ENCODE assay signal across 8 cellular contexts in the genomic region with DNA sequence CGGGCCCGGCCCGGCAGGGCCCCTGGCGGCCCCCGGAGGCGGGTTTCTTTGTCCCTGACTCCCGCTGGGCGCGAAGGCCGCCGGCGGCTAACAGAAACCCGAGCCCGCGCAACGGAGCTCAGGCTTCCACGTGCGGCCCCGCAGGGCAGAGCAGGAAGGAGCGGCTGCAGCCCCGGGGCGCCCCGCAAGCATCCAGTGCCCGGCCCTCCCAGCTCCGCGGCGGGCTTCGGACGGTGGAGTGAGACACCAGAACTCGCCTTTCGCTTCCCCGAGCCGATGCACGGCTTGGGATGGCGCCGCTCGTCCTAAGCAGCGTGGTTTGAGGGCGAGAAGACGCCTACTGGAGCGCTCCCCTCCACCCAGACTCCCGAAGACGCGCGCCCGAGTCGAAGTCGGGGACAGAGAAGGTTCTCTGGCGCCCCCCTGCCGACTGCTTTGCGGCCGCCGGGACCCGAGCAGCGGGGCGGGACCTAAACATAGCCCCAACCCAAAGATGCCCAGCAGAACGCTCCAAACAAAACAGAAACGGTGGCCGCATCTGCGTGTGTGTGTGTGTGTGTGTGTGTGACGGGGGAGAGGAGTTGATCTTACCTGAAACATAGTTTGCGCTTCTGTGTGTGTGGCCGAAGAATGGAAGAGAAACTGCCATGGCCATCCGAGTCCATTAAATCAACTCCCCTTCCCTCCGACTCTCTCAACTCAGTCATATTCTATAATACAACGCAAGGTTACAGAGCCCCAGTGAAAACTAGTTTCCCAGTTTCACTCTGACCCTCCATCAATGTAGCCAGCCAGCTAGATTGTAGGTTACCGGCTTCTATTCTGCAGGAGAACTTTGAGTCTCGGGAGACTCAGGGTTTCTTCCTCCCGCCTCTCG. TPM values are rescaled to one million over a fixed set of nuclear protein-coding genes. Genes with fewer than 3 reads are reported as not detected.
DNase-seq lines count a peak whose midpoint lies in the region; ATAC-seq, FAIRE-seq and TF ChIP-seq lines count a peak whose summit lies in the region.

No MANE protein-coding gene starts in this region.

- H3K27me3 Mint-ChIP-seq in activated T-cell treated with anti-CD3 and anti-CD28 coated beads, Interleukin-2, amount 50 U/mL, for 4 hours (ENCODE audit: low read depth) = peaks cover 22% of the 10 kb centered on the region
- H3K27me3 Mint-ChIP-seq in natural killer cell (ENCODE audit: low read depth in 2 of 2) = peaks cover 12 to 29% of the 10 kb centered on the region in 2 donors

- TF ChIP-seq CTCF in natural killer cell (IDR thresholded peaks at IDR 0.05) (no peak), transverse colon (IDR thresholded peaks at IDR 0.05) (no peak)

- no peaks in the 10 kb centered on the region for H3K36me3 Mint-ChIP-seq in activated T-cell treated with anti-CD3 and anti-CD28 coated beads, Interleukin-2, amount 50 U/mL, for 4 hours (ENCODE audit: insufficient read depth)
- no peaks in the 10 kb centered on the region for H3K36me3 Mint-ChIP-seq in natural killer cell

- no peaks in the 10 kb centered on the region for H3K79me2 ChIP-seq in ACC112 (ENCODE audit: control insufficient read depth, insufficient read depth, low read length, unreplicated experiment)

- peak; percentile 31 for ATAC-seq in HG03045 (IDR thresholded peaks at IDR 0.05; ENCODE audit: unreplicated experiment)
- ATAC-seq in activated T-cell treated with anti-CD3 and anti-CD28 coated beads, Interleukin-2, amount 50 U/mL, for 4 hours = peak; percentile 36 to 46
- ATAC-seq in natural killer cell = peak; percentile 15 to 33 (median 31)

- in situ Hi-C loops in transverse colon (cut with MboI; ENCODE audit: low pct_ligation_motif_present in 1 of 4, low pct_unique_long_range_greater_than_20kb in 1 of 4, low sequenced_read_pairs in 3 of 4) = no loop called here

- H3K4me1 Mint-ChIP-seq in activated T-cell treated with anti-CD3 and anti-CD28 coated beads, Interleukin-2, amount 50 U/mL, for 4 hours (ENCODE audit: low read depth) = peaks cover 40% of the 10 kb centered on the region
- H3K4me1 Mint-ChIP-seq in natural killer cell = peaks cover 49 to 58% of the 10 kb centered on the region in 2 donors

- no peak for TF ChIP-seq EP300 in transverse colon (IDR thresholded peaks at IDR 0.05; ENCODE audit: low read depth)

- peak overlapping the region; percentile 86 for H3K4me3 Mint-ChIP-seq in activated T-cell treated with anti-CD3 and anti-CD28 coated beads, Interleukin-2, amount 50 U/mL, for 4 hours
- H3K4me3 Mint-ChIP-seq in natural killer cell = peak overlapping the region; percentile 98

- intact Hi-C loops in natural killer cell (cut with micrococcal nuclease) (no loop called here), transverse colon (cut with DNase I; ENCODE audit: low total_unique reads) (no loop called here)

- peak; percentile 52 for FAIRE-seq in GM18507 (lab: Jason Lieb, UNC)

- no peaks in the 10 kb centered on the region for H3K9me3 ChIP-seq in transverse colon

- DNase-seq in GM18507 (ENCODE audit: extremely low spot score, insufficient read length, low read depth) (no peak), NCI-H748 treated with DMSO at 0.1 percent for 48 hours (lab: John Stamatoyannopoulos, UW) (peak; percentile 89), fibroblast of gingiva (ENCODE audit: low read depth) (peak; percentile 40), natural killer cell (peak; percentile 48), transverse colon (peak; percentile 66)
- peak; percentile 67 for DNase-seq in activated T-cell treated with anti-CD3 and anti-CD28 coated beads, Interleukin-2, amount 50 U/mL, for 4 hours

- H3K27me3 ChIP-seq in ACC112 (ENCODE audit: insufficient read depth, low read length) (peaks cover 75% of the 10 kb centered on the region), transverse colon (peaks cover 62% of the 10 kb centered on the region)

- H3K4me1 ChIP-seq in ACC112 (ENCODE audit: control insufficient read depth, insufficient read depth, low read length, unreplicated experiment) (peaks cover 10% of the 10 kb centered on the region), transverse colon (peaks cover 0 to 58% (median 51%) of the 10 kb centered on the region in 4 donors)

- 1 to 2% methylated on average over 6 to 52 of the region's 70 CpGs for WGBS in transverse colon (ENCODE audit: low coverage in 1 of 2), 2 donors

- H3K27ac Mint-ChIP-seq in natural killer cell = peak overlapping the region; percentile 79 to 87

- H3K27ac ChIP-seq in ACC112 (ENCODE audit: low read depth, low read length) (no peak overlapping the region), transverse colon (peak overlapping the region; percentile 69 to 80 (median 74))

- peak overlapping the region; percentile 47 for H2AFZ ChIP-seq in ACC112 (ENCODE audit: low read length, unreplicated experiment)

- no peaks in the 10 kb centered on the region for H3K9me3 Mint-ChIP-seq in activated T-cell treated with anti-CD3 and anti-CD28 coated beads, Interleukin-2, amount 50 U/mL, for 4 hours
- no peaks in the 10 kb centered on the region for H3K9me3 Mint-ChIP-seq in natural killer cell

- H3K36me3 ChIP-seq in ACC112 (ENCODE audit: insufficient read depth, low read length) (no peaks in the 10 kb centered on the region), transverse colon (no peaks in the 10 kb centered on the region)

- TF ChIP-seq POLR2A in transverse colon (IDR thresholded peaks at IDR 0.05) = peak; percentile 5

- H3K4me3 ChIP-seq in ACC112 (ENCODE audit: low read depth, low read length) (peak overlapping the region; percentile 78), transverse colon (peak overlapping the region; percentile 47 to 86 (median 58))

RNA-seq across cellular contexts. Expression of a gene that starts 0.6 kb away (rescaled TPM):
- total RNA-seq in activated T-cell treated with anti-CD3 and anti-CD28 coated beads, Interleukin-2, amount 50 U/mL, for 4 hours = 1 to 10 TPM in 1 of 3 donors, under 1 TPM in 2; 0.54 to 3.0 (median 0.63) TPM
- 1 to 10 TPM in 1 of 3 donors, under 1 TPM in 2; 0.28 to 1.2 (median 0.80) TPM for total RNA-seq in natural killer cell
- 1 to 10 TPM in 2 of 4 donors, under 1 TPM in 1, not detected in 1; 0.27 to 1.8 (median 1.4) TPM for total RNA-seq in transverse colon
